In genomic region chr17:73711916-73712315, GRCh38 we compare ENCODE assay signal across 19 cellular contexts.
"Had no signal": no experiment of that assay in that cellular context is flagged by ENCODE, and none has a peak within 500 bp of the region (broad histone marks: within the 10 kb centered on the region; RNA-seq: fewer than 3 reads in every experiment).

No MANE protein-coding gene starts in this region.

- H3K4me1 ChIP-seq: parathyroid adenoma, thyroid gland had no signal

- H3K27ac ChIP-seq: parathyroid adenoma, right lobe of liver, stomach, thyroid gland had no signal

- H3K4me3 ChIP-seq: lung, right lobe of liver, stomach, thyroid gland had no signal

- H3K9ac ChIP-seq: parathyroid adenoma had no signal

- H3K27me3 ChIP-seq: right lobe of liver, thyroid gland had no signal

- H3K4me3 Mint-ChIP-seq: memory B cell; natural killer cell; stimulated activated effector memory CD8-positive, alpha-beta T cell treated with anti-CD3 and anti-CD28 coated beads, Interleukin-12 subunit alpha, Interleukin-12 subunit beta, amount 100 ng/mL, for 72 hours had no signal

- H3K36me3 ChIP-seq: right lobe of liver, stomach, thyroid gland had no signal

- H2AFZ ChIP-seq: parathyroid adenoma had no signal

- FAIRE-seq: frontal cortex, keratinocyte had no signal

- ATAC-seq: left lobe of liver, natural killer cell, right lobe of liver had no signal

- H3K27ac Mint-ChIP-seq: memory B cell; natural killer cell; progenitor cell of endocrine pancreas; stimulated activated effector memory CD8-positive, alpha-beta T cell treated with anti-CD3 and anti-CD28 coated beads, Interleukin-12 subunit alpha, Interleukin-12 subunit beta, amount 100 ng/mL, for 72 hours had no signal

- H3K79me2 ChIP-seq: parathyroid adenoma had no signal

- H3K36me3 Mint-ChIP-seq: memory B cell; natural killer cell; stimulated activated effector memory CD8-positive, alpha-beta T cell treated with anti-CD3 and anti-CD28 coated beads, Interleukin-12 subunit alpha, Interleukin-12 subunit beta, amount 100 ng/mL, for 72 hours had no signal

- DNase-seq: cortex of kidney; effector CD4-positive, alpha-beta T cell; head of caudate nucleus; natural killer cell; right lobe of liver; stimulated activated CD4-positive, alpha-beta T cell treated with anti-CD3 and anti-CD28 coated beads, Interleukin-2, amount 100 ng/mL, for 24 hours; stimulated activated CD4-positive, alpha-beta T cell treated with anti-CD3 and anti-CD28 coated beads, Interleukin-4, amount 100 ng/mL, for 24 hours; stimulated activated naive CD4-positive, alpha-beta T cell treated with Interleukin-2 at 50 U/mL for 16 hours; stomach; thyroid gland; trophoblast cell had no signal

- H3K9me3 ChIP-seq: right lobe of liver, thyroid gland had no signal

- H3K9me3 Mint-ChIP-seq: natural killer cell had no signal
